In the genomic region with DNA sequence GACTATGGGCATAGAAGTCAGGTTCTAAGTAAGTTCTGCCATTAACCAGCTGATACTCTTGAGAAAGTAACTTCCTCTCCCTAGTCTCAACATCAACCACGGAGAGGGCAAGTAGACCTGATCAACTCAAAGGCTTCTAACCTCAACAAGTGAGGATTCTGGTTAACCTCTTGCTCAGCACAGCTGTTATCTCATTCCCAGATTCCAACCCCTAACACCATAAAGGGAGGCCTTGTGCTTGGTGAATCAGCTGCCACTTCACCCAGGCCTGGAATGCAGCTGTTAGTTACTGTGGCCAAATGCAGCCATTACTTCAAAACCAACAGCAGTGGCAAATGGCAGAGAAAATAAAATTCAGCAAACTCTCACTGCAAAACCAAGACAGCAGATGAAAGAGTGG, we compare ENCODE assay signal across 13 cellular contexts. TPM values are rescaled to one million over a fixed set of nuclear protein-coding genes. Genes with fewer than 3 reads are reported as not detected.
"Had no signal": no experiment of that assay in that cellular context is flagged by ENCODE, and none has a peak within 500 bp of the region (broad histone marks: within the 10 kb centered on the region; RNA-seq: fewer than 3 reads in every experiment).

No MANE protein-coding gene starts in this region.

- H3K9me3 ChIP-seq: left lung, right atrium auricular region, tibial nerve, vagina had no signal

- H3K4me1 ChIP-seq: left lung, right atrium auricular region, tibial nerve, vagina had no signal

- H3K4me2 ChIP-seq: smooth muscle cell had no signal

- H3K4me3 ChIP-seq: left lung, right atrium auricular region, smooth muscle cell, tibial nerve, vagina had no signal

- H3K27ac ChIP-seq: left lung, right atrium auricular region, tibial nerve, vagina had no signal

- DNase-seq: activated CD4-positive, alpha-beta T cell treated with anti-CD3 and anti-CD28 coated beads, Interleukin-2, amount 50 U/mL, for 4 hours; activated CD4-positive, CD25-positive, alpha-beta regulatory T cell; activated CD8-positive, alpha-beta memory T cell treated with anti-CD3 and anti-CD28 coated beads, Interleukin-2, amount 10 ng/mL, durations not matched to agents 7 days and 5 days; activated effector memory CD4-positive, alpha-beta T cell treated with anti-CD3 and anti-CD28 coated beads, Interleukin-2, amount 50 U/mL, for 16 hours; activated T-cell treated with anti-CD3 and anti-CD28 coated beads, Interleukin-2, amount 50 U/mL, for 24 hours; cerebellar nuclear complex; left lung; posterior cingulate gyrus; T-helper 17 cell had no signal

- H3K36me3 ChIP-seq: left lung, right atrium auricular region, tibial nerve, vagina had no signal

- H3K27me3 ChIP-seq: left lung, right atrium auricular region, tibial nerve, vagina had no signal

RNA-seq across cellular contexts. Expression of a gene that starts 29.4 kb away (rescaled TPM):
- total RNA-seq: T-helper 17 cell had no signal
